Comparison of ENCODE assay signal across 1 cellular context in genomic region chr20:35699127-35699913, GRCh38.
A peak's percentile ranks its signal among the peaks of the same experiment; 100 is the strongest.
TF ChIP-seq lines count a peak whose summit lies in the region.

Gene NFS1, minus strand, starts transcription at chr20:35699352. Its CDS starts 64 bp downstream, at chr20:35699288.
Gene ROMO1, plus strand, starts transcription at chr20:35699405. Its CDS starts 228 bp downstream, at chr20:35699633.

TF ChIP-seq in K562, 482 proteins besides CTCF, POLR2A, EP300 and RAD21 (continued from another document and continues in another):
- no peak for TF ChIP-seq ZNF609 (CRISPR knock-in tag; IDR thresholded peaks at IDR 0.05; ENCODE audit: borderline replicate concordance)
- TF ChIP-seq SMARCC2 (IDR thresholded peaks at IDR 0.05; ENCODE audit: low read depth) = no peak
- TF ChIP-seq MCM7 (IDR thresholded peaks at IDR 0.05) = no peak
- peak in 2 of 3 experiments; percentile 29 to 71 for TF ChIP-seq YY1 (IDR thresholded peaks at IDR 0.05; ENCODE audit: borderline replicate concordance in 1 of 3, control insufficient read depth in 1 of 3, extremely low read depth in 1 of 3, insufficient read depth in 3 of 3, insufficient read length in 1 of 3, insufficient replicate concordance in 2 of 3, low read depth in 1 of 3, low read length in 2 of 3)
- no peak for TF ChIP-seq ZNF23 (CRISPR knock-in tag; IDR thresholded peaks at IDR 0.05)
- TF ChIP-seq MEF2D (tag; conservative IDR thresholded peaks at IDR 0.05; ENCODE audit: low read depth) = no peak
- TF ChIP-seq ZC3H8 (IDR thresholded peaks at IDR 0.05) = no peak
- TF ChIP-seq NFATC3 (IDR thresholded peaks at IDR 0.05) = no peak
- TF ChIP-seq ZNF830 (CRISPR knock-in tag; IDR thresholded peaks at IDR 0.05) = 0 out of 2 replicates have a peak, but pooled peaks have one; percentile 1
- TF ChIP-seq, protein P1, sequence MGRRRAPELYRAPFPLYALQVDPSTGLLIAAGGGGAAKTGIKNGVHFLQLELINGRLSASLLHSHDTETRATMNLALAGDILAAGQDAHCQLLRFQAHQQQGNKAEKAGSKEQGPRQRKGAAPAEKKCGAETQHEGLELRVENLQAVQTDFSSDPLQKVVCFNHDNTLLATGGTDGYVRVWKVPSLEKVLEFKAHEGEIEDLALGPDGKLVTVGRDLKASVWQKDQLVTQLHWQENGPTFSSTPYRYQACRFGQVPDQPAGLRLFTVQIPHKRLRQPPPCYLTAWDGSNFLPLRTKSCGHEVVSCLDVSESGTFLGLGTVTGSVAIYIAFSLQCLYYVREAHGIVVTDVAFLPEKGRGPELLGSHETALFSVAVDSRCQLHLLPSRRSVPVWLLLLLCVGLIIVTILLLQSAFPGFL (CRISPR knock-in tag; IDR thresholded peaks at IDR 0.05) = 0 out of 2 replicates have a peak, but pooled peaks have one; percentile 28
- TF ChIP-seq NFE2 (IDR thresholded peaks at IDR 0.05; ENCODE audit: low read depth) = no peak; the same call in 1 of the 2 replicates
- TF ChIP-seq PHF8 (IDR thresholded peaks at IDR 0.05; ENCODE audit: borderline replicate concordance, low read length) = peak; percentile 98
- no peak for TF ChIP-seq ZNF239 (CRISPR knock-in tag; IDR thresholded peaks at IDR 0.05)
- no peak for TF ChIP-seq ZNF512 (tag; IDR thresholded peaks at IDR 0.05)
- no peak for TF ChIP-seq GABPB2 (CRISPR knock-in tag; conservative IDR thresholded peaks at IDR 0.05)
- TF ChIP-seq LEF1 (IDR thresholded peaks at IDR 0.05) = no peak
- no peak for TF ChIP-seq SNRNP70 (optimal IDR thresholded peaks at IDR 0.05; ENCODE audit: low read depth, low read length)
- no peak for TF ChIP-seq ZBTB2 (IDR thresholded peaks at IDR 0.05)
- TF ChIP-seq NEUROD1 (IDR thresholded peaks at IDR 0.05; ENCODE audit: borderline replicate concordance, low read depth, low read length, partially characterized antibody) = no peak
- no peak for TF ChIP-seq HDAC3 (IDR thresholded peaks at IDR 0.05; ENCODE audit: borderline replicate concordance, partially characterized antibody)
- no peak for TF ChIP-seq ZNF384 (IDR thresholded peaks at IDR 0.05; ENCODE audit: low read depth, low read length)
- no peak for TF ChIP-seq CAMTA2 (CRISPR knock-in tag; conservative IDR thresholded peaks at IDR 0.05)
- TF ChIP-seq NR2F6 (CRISPR knock-in tag; IDR thresholded peaks at IDR 0.05) = no peak
- TF ChIP-seq NR2C1 (IDR thresholded peaks at IDR 0.05) = peak; percentile 99
- peak; percentile 99 for TF ChIP-seq NR2C1 (tag; IDR thresholded peaks at IDR 0.05)
- TF ChIP-seq CXXC5 (CRISPR knock-in tag; IDR thresholded peaks at IDR 0.05) = peak; percentile 96
- TF ChIP-seq ZBTB43 (CRISPR knock-in tag; IDR thresholded peaks at IDR 0.05) = no peak
- peak; percentile 74; the same call in 1 of the 2 replicates for TF ChIP-seq GTF2E2 (tag; IDR thresholded peaks at IDR 0.05)
- peak; percentile 58 for TF ChIP-seq CCNT2 (IDR thresholded peaks at IDR 0.05; ENCODE audit: borderline replicate concordance, extremely low read depth, insufficient read length, low read depth, low read length)
- no peak for TF ChIP-seq ZNF445 (CRISPR knock-in tag; IDR thresholded peaks at IDR 0.05; ENCODE audit: low read depth)
- TF ChIP-seq SMC3 (conservative IDR thresholded peaks at IDR 0.05; ENCODE audit: insufficient read depth, low read depth, low read length) = 0 out of 2 replicates have a peak, but pooled peaks have one; percentile 4
- TF ChIP-seq, protein P2, sequence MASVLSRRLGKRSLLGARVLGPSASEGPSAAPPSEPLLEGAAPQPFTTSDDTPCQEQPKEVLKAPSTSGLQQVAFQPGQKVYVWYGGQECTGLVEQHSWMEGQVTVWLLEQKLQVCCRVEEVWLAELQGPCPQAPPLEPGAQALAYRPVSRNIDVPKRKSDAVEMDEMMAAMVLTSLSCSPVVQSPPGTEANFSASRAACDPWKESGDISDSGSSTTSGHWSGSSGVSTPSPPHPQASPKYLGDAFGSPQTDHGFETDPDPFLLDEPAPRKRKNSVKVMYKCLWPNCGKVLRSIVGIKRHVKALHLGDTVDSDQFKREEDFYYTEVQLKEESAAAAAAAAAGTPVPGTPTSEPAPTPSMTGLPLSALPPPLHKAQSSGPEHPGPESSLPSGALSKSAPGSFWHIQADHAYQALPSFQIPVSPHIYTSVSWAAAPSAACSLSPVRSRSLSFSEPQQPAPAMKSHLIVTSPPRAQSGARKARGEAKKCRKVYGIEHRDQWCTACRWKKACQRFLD (CRISPR knock-in tag; IDR thresholded peaks at IDR 0.05) = 0 out of 2 replicates have a peak, but pooled peaks have one; percentile 38
- TF ChIP-seq FOS (IDR thresholded peaks at IDR 0.05; ENCODE audit: extremely low read depth, insufficient read length) = no peak
- peak; percentile 96 for TF ChIP-seq RBFOX2 (IDR thresholded peaks at IDR 0.05; ENCODE audit: low read depth, low read length)
- TF ChIP-seq, protein P3, sequence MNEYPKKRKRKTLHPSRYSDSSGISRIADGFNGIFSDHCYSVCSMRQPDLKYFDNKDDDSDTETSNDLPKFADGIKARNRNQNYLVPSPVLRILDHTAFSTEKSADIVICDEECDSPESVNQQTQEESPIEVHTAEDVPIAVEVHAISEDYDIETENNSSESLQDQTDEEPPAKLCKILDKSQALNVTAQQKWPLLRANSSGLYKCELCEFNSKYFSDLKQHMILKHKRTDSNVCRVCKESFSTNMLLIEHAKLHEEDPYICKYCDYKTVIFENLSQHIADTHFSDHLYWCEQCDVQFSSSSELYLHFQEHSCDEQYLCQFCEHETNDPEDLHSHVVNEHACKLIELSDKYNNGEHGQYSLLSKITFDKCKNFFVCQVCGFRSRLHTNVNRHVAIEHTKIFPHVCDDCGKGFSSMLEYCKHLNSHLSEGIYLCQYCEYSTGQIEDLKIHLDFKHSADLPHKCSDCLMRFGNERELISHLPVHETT (CRISPR knock-in tag; conservative IDR thresholded peaks at IDR 0.05 in 1 of 2, IDR thresholded peaks at IDR 0.05 in 1 of 2) = peak in 1 of 2 experiments; percentile 90; a peak in 2 of 4 replicates
- TF ChIP-seq EP400 (IDR thresholded peaks at IDR 0.05) = peak; percentile 85
- TF ChIP-seq HDAC2 (IDR thresholded peaks at IDR 0.05) = peak; percentile 58; the same call in 1 of the 2 replicates
- TF ChIP-seq, protein P4, sequence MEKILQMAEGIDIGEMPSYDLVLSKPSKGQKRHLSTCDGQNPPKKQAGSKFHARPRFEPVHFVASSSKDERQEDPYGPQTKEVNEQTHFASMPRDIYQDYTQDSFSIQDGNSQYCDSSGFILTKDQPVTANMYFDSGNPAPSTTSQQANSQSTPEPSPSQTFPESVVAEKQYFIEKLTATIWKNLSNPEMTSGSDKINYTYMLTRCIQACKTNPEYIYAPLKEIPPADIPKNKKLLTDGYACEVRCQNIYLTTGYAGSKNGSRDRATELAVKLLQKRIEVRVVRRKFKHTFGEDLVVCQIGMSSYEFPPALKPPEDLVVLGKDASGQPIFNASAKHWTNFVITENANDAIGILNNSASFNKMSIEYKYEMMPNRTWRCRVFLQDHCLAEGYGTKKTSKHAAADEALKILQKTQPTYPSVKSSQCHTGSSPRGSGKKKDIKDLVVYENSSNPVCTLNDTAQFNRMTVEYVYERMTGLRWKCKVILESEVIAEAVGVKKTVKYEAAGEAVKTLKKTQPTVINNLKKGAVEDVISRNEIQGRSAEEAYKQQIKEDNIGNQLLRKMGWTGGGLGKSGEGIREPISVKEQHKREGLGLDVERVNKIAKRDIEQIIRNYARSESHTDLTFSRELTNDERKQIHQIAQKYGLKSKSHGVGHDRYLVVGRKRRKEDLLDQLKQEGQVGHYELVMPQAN (IDR thresholded peaks at IDR 0.05; ENCODE audit: borderline replicate concordance) = peak; percentile 88
- TF ChIP-seq ZBTB49 (CRISPR knock-in tag; IDR thresholded peaks at IDR 0.05; ENCODE audit: borderline replicate concordance) = no peak
- no peak for TF ChIP-seq ZNF77 (CRISPR knock-in tag; IDR thresholded peaks at IDR 0.05)
- no peak for TF ChIP-seq ZNF699 (CRISPR knock-in tag; IDR thresholded peaks at IDR 0.05; ENCODE audit: insufficient replicate concordance)
- peak; percentile 27 for TF ChIP-seq MEIS2 (IDR thresholded peaks at IDR 0.05; ENCODE audit: partially characterized antibody)
- no peak for TF ChIP-seq SP2 (IDR thresholded peaks at IDR 0.05; ENCODE audit: extremely low read depth, low read depth, low read length, poor library complexity, severe bottlenecking)
- TF ChIP-seq FOXJ3 (CRISPR knock-in tag; IDR thresholded peaks at IDR 0.05) = no peak
- TF ChIP-seq NUFIP1 (IDR thresholded peaks at IDR 0.05; ENCODE audit: partially characterized antibody) = no peak
- no peak for TF ChIP-seq PPARD (CRISPR knock-in tag; IDR thresholded peaks at IDR 0.05)
